In genomic region chr2:68850524-68850923, GRCh38 we compare ENCODE assay signal across 2 cellular contexts.
A peak's percentile ranks its signal among the peaks of the same experiment; 100 is the strongest.
TF ChIP-seq lines count a peak whose summit lies in the region.

No MANE protein-coding gene starts in this region.

TF ChIP-seq in GM23338, 12 proteins besides CTCF, POLR2A, EP300 and RAD21 (continued from another document):
- TF ChIP-seq ZNF462 (CRISPR knock-in tag; IDR thresholded peaks at IDR 0.05) (no peak), ZNF331 (CRISPR knock-in tag; IDR thresholded peaks at IDR 0.05; ENCODE audit: low read depth) (no peak), STAT1 (IDR thresholded peaks at IDR 0.05; ENCODE audit: unreplicated experiment) (no peak), POLR2AphosphoS5 (IDR thresholded peaks at IDR 0.05; ENCODE audit: low read depth) (no peak), EZH2phosphoT487 (IDR thresholded peaks at IDR 0.05; ENCODE audit: unreplicated experiment) (no peak), JUNB (IDR thresholded peaks at IDR 0.05; ENCODE audit: unreplicated experiment) (no peak), EZH2 (IDR thresholded peaks at IDR 0.05; ENCODE audit: low read depth, unreplicated experiment) (no peak), CREB1 (CRISPR knock-in tag; IDR thresholded peaks at IDR 0.05; ENCODE audit: low read depth) (no peak)

TF ChIP-seq in K562, 482 proteins besides CTCF, POLR2A, EP300 and RAD21 (continued from another document):
- TF ChIP-seq ZNF639 (CRISPR knock-in tag; conservative IDR thresholded peaks at IDR 0.05 in 1 of 2, IDR thresholded peaks at IDR 0.05 in 1 of 2), result 0 out of 4 replicates have a peak, but pooled peaks of 1 of the 2 experiments have one; percentile 20
- TF ChIP-seq ETV1 (tag; conservative IDR thresholded peaks at IDR 0.05; ENCODE audit: low read depth), result no peak
- TF ChIP-seq FOXP1 (CRISPR knock-in tag; IDR thresholded peaks at IDR 0.05), result no peak
- TF ChIP-seq MEF2D (tag; conservative IDR thresholded peaks at IDR 0.05; ENCODE audit: low read depth), result no peak
- no peak for TF ChIP-seq HMGXB4 (CRISPR knock-in tag; IDR thresholded peaks at IDR 0.05)
- TF ChIP-seq ZNF79 (CRISPR knock-in tag; IDR thresholded peaks at IDR 0.05; ENCODE audit: low read depth), result no peak
- no peak for TF ChIP-seq ZSCAN29 (IDR thresholded peaks at IDR 0.05)
- peak; percentile 29; the same call in 1 of the 2 replicates for TF ChIP-seq DMBX1 (CRISPR knock-in tag; IDR thresholded peaks at IDR 0.05; ENCODE audit: borderline replicate concordance)
- no peak for TF ChIP-seq KDM4B (IDR thresholded peaks at IDR 0.05; ENCODE audit: borderline replicate concordance in 2 of 2, low read depth in 1 of 2)
- no peak for TF ChIP-seq SETDB1 (IDR thresholded peaks at IDR 0.05; ENCODE audit: low read length)
- TF ChIP-seq ZNF197 (CRISPR knock-in tag; IDR thresholded peaks at IDR 0.05; ENCODE audit: low read depth), result peak; percentile 41; the same call in 1 of the 2 replicates
- no peak for TF ChIP-seq HMG20B (CRISPR knock-in tag; IDR thresholded peaks at IDR 0.05)
- no peak for TF ChIP-seq ZNF696 (CRISPR knock-in tag; conservative IDR thresholded peaks at IDR 0.05)
- no peak for TF ChIP-seq COPS2 (conservative IDR thresholded peaks at IDR 0.05)
- no peak for TF ChIP-seq TFE3 (CRISPR knock-in tag; IDR thresholded peaks at IDR 0.05)
- no peak for TF ChIP-seq NKRF (IDR thresholded peaks at IDR 0.05; ENCODE audit: borderline replicate concordance)
